Comparison of ENCODE assay signal across 2 cellular contexts in the genomic region with DNA sequence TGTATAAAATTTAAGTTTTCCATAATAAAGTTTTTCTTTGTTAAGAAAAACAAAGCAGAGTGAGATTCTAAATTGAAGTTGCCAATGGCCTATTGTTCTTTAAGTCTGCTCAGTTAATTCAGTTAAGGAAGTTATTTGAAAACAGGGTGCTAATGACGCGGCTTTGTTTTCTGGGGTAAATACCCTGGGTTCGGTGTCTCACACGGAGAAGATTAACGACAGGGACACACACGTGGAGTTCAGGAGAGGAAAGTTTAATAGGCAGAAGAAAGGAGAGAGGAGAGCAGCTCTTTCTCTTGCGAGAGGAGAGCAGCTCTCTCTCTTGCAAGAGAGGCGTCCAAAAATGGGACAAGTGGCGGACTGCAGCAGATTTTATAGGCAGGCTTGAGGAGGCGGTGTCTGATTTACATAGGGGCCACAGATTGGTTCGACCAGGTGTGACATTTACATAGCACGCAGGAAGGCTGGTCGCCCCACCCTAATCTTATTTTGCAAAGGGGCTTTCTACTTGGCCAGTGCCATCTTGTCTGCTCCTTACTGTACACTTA.
TF ChIP-seq lines count a peak whose summit lies in the region.

No MANE protein-coding gene starts in this region.

TF ChIP-seq in GM23338, 12 proteins besides CTCF, POLR2A, EP300 and RAD21:
- no peak for TF ChIP-seq EZH2 (IDR thresholded peaks at IDR 0.05; ENCODE audit: low read depth, unreplicated experiment)
- TF ChIP-seq POLR2AphosphoS5 (IDR thresholded peaks at IDR 0.05; ENCODE audit: low read depth), result no peak
- TF ChIP-seq, protein P1, sequence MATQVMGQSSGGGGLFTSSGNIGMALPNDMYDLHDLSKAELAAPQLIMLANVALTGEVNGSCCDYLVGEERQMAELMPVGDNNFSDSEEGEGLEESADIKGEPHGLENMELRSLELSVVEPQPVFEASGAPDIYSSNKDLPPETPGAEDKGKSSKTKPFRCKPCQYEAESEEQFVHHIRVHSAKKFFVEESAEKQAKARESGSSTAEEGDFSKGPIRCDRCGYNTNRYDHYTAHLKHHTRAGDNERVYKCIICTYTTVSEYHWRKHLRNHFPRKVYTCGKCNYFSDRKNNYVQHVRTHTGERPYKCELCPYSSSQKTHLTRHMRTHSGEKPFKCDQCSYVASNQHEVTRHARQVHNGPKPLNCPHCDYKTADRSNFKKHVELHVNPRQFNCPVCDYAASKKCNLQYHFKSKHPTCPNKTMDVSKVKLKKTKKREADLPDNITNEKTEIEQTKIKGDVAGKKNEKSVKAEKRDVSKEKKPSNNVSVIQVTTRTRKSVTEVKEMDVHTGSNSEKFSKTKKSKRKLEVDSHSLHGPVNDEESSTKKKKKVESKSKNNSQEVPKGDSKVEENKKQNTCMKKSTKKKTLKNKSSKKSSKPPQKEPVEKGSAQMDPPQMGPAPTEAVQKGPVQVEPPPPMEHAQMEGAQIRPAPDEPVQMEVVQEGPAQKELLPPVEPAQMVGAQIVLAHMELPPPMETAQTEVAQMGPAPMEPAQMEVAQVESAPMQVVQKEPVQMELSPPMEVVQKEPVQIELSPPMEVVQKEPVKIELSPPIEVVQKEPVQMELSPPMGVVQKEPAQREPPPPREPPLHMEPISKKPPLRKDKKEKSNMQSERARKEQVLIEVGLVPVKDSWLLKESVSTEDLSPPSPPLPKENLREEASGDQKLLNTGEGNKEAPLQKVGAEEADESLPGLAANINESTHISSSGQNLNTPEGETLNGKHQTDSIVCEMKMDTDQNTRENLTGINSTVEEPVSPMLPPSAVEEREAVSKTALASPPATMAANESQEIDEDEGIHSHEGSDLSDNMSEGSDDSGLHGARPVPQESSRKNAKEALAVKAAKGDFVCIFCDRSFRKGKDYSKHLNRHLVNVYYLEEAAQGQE (IDR thresholded peaks at IDR 0.05; ENCODE audit: unreplicated experiment), result no peak
- TF ChIP-seq EZH2phosphoT487 (IDR thresholded peaks at IDR 0.05; ENCODE audit: unreplicated experiment), result no peak
- TF ChIP-seq, protein P2, sequence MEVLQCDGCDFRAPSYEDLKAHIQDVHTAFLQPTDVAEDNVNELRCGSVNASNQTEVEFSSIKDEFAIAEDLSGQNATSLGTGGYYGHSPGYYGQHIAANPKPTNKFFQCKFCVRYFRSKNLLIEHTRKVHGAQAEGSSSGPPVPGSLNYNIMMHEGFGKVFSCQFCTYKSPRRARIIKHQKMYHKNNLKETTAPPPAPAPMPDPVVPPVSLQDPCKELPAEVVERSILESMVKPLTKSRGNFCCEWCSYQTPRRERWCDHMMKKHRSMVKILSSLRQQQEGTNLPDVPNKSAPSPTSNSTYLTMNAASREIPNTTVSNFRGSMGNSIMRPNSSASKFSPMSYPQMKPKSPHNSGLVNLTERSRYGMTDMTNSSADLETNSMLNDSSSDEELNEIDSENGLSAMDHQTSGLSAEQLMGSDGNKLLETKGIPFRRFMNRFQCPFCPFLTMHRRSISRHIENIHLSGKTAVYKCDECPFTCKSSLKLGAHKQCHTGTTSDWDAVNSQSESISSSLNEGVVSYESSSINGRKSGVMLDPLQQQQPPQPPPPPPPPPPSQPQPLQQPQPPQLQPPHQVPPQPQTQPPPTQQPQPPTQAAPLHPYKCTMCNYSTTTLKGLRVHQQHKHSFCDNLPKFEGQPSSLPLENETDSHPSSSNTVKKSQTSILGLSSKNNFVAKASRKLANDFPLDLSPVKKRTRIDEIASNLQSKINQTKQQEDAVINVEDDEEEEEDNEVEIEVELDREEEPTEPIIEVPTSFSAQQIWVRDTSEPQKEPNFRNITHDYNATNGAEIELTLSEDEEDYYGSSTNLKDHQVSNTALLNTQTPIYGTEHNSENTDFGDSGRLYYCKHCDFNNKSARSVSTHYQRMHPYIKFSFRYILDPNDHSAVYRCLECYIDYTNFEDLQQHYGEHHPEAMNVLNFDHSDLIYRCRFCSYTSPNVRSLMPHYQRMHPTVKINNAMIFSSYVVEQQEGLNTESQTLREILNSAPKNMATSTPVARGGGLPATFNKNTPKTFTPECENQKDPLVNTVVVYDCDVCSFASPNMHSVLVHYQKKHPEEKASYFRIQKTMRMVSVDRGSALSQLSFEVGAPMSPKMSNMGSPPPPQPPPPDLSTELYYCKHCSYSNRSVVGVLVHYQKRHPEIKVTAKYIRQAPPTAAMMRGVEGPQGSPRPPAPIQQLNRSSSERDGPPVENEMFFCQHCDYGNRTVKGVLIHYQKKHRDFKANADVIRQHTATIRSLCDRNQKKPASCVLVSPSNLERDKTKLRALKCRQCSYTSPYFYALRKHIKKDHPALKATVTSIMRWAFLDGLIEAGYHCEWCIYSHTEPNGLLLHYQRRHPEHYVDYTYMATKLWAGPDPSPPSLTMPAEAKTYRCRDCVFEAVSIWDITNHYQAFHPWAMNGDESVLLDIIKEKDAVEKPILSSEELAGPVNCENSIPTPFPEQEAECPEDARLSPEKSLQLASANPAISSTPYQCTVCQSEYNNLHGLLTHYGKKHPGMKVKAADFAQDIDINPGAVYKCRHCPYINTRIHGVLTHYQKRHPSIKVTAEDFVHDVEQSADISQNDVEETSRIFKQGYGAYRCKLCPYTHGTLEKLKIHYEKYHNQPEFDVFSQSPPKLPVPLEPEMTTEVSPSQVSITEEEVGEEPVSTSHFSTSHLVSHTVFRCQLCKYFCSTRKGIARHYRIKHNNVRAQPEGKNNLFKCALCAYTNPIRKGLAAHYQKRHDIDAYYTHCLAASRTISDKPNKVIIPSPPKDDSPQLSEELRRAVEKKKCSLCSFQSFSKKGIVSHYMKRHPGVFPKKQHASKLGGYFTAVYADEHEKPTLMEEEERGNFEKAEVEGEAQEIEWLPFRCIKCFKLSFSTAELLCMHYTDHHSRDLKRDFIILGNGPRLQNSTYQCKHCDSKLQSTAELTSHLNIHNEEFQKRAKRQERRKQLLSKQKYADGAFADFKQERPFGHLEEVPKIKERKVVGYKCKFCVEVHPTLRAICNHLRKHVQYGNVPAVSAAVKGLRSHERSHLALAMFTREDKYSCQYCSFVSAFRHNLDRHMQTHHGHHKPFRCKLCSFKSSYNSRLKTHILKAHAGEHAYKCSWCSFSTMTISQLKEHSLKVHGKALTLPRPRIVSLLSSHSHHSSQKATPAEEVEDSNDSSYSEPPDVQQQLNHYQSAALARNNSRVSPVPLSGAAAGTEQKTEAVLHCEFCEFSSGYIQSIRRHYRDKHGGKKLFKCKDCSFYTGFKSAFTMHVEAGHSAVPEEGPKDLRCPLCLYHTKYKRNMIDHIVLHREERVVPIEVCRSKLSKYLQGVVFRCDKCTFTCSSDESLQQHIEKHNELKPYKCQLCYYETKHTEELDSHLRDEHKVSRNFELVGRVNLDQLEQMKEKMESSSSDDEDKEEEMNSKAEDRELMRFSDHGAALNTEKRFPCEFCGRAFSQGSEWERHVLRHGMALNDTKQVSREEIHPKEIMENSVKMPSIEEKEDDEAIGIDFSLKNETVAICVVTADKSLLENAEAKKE (CRISPR knock-in tag; IDR thresholded peaks at IDR 0.05), result no peak
- TF ChIP-seq ZNF331 (CRISPR knock-in tag; IDR thresholded peaks at IDR 0.05; ENCODE audit: low read depth), result no peak
- no peak for TF ChIP-seq JUNB (IDR thresholded peaks at IDR 0.05; ENCODE audit: unreplicated experiment)
- TF ChIP-seq, protein P3, sequence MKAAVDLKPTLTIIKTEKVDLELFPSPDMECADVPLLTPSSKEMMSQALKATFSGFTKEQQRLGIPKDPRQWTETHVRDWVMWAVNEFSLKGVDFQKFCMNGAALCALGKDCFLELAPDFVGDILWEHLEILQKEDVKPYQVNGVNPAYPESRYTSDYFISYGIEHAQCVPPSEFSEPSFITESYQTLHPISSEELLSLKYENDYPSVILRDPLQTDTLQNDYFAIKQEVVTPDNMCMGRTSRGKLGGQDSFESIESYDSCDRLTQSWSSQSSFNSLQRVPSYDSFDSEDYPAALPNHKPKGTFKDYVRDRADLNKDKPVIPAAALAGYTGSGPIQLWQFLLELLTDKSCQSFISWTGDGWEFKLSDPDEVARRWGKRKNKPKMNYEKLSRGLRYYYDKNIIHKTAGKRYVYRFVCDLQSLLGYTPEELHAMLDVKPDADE (IDR thresholded peaks at IDR 0.05), result no peak

TF ChIP-seq in HepG2, 621 proteins besides CTCF, POLR2A, EP300 and RAD21:
- TF ChIP-seq RAD51 (IDR thresholded peaks at IDR 0.05; ENCODE audit: borderline replicate concordance) (no peak), IKZF4 (CRISPR knock-in tag; IDR thresholded peaks at IDR 0.05; ENCODE audit: borderline replicate concordance, low read depth, not compliant biosample characterization) (no peak), HMG20A (CRISPR knock-in tag; IDR thresholded peaks at IDR 0.05; ENCODE audit: borderline replicate concordance) (no peak), NFKBIZ (CRISPR knock-in tag; IDR thresholded peaks at IDR 0.05) (no peak), NFRKB (IDR thresholded peaks at IDR 0.05) (no peak), HNRNPL (IDR thresholded peaks at IDR 0.05; ENCODE audit: low read depth, low read length) (no peak), ZSCAN20 (CRISPR knock-in tag; IDR thresholded peaks at IDR 0.05; ENCODE audit: borderline replicate concordance) (no peak), STAG1 (CRISPR knock-in tag; IDR thresholded peaks at IDR 0.05) (no peak), MBNL3 (CRISPR knock-in tag; conservative IDR thresholded peaks at IDR 0.05) (no peak), ZNF383 (CRISPR knock-in tag; IDR thresholded peaks at IDR 0.05; ENCODE audit: borderline replicate concordance) (no peak)
- TF ChIP-seq, protein P4, sequence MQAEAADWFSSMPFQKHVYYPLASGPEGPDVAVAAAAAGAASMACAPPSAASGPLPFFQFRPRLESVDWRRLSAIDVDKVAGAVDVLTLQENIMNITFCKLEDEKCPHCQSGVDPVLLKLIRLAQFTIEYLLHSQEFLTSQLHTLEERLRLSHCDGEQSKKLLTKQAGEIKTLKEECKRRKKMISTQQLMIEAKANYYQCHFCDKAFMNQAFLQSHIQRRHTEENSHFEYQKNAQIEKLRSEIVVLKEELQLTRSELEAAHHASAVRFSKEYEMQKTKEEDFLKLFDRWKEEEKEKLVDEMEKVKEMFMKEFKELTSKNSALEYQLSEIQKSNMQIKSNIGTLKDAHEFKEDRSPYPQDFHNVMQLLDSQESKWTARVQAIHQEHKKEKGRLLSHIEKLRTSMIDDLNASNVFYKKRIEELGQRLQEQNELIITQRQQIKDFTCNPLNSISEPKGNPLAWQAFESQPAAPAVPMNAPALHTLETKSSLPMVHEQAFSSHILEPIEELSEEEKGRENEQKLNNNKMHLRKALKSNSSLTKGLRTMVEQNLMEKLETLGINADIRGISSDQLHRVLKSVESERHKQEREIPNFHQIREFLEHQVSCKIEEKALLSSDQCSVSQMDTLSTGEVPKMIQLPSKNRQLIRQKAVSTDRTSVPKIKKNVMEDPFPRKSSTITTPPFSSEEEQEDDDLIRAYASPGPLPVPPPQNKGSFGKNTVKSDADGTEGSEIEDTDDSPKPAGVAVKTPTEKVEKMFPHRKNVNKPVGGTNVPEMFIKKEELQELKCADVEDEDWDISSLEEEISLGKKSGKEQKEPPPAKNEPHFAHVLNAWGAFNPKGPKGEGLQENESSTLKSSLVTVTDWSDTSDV (CRISPR knock-in tag; IDR thresholded peaks at IDR 0.05), result no peak
TF ChIP-seq in HepG2: peak in this region for 0.
